ENCODE assay signal across 13 cellular contexts in the genomic region with DNA sequence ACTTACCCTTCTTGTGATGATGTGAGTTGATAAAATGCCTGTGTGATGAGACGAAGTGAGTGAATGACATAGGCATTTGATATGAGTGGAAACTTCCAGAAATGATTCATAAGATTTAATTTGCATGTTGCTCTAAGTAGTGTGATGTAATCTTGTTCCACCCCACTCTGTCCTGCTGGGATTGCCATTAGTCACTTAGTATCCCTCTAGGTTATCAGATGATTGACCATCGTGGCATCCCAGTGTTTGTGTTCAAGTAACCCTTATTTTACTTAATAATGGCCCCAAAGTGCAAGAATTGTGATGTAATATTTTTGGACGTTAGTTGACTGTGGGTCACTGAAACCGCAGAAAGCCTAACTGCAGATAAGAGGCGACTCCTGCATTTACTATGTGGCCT.
DNase-seq lines count a peak whose midpoint lies in the region; ATAC-seq, FAIRE-seq and TF ChIP-seq lines count a peak whose summit lies in the region.
"Had no signal": no experiment of that assay in that cellular context is flagged by ENCODE, and none has a peak within 500 bp of the region (broad histone marks: within the 10 kb centered on the region; RNA-seq: fewer than 3 reads in every experiment).

No MANE protein-coding gene starts in this region.

- no peaks in the 10 kb centered on the region for H3K36me3 ChIP-seq in psoas muscle (ENCODE audit: insufficient read depth in 1 of 2, low read depth in 1 of 2)
- H3K36me3 ChIP-seq in HepG2 (replicated peaks in 1 of 2; ENCODE audit: control insufficient read depth in 1 of 2, insufficient read depth in 2 of 2, low read length in 2 of 2): no peaks in the 10 kb centered on the region

- no peak for TF ChIP-seq RAD21 in HepG2 (CRISPR knock-in tag; IDR thresholded peaks at IDR 0.05)

- no peak for TF ChIP-seq EP300 in HepG2 (IDR thresholded peaks at IDR 0.05; ENCODE audit: low read depth in 2 of 2, low read length in 2 of 2)
- TF ChIP-seq EP300 in HepG2 (CRISPR knock-in tag; IDR thresholded peaks at IDR 0.05; ENCODE audit: borderline replicate concordance): no peak

- ATAC-seq in psoas muscle (peak in 3 of 4 donors; percentile 65 to 89 (median 75)), HepG2 (no peak)

- no peaks in the 10 kb centered on the region for H3K79me2 ChIP-seq in HepG2 (ENCODE audit: insufficient read depth, low read length)

- H4K20me1 ChIP-seq in HepG2 (ENCODE audit: insufficient read depth, low read length): no peaks in the 10 kb centered on the region

- H2AFZ ChIP-seq in HepG2 (ENCODE audit: low read length): no peak overlapping the region

- intact Hi-C loops in psoas muscle (cut with DNase I): no loop called here
- intact Hi-C loops in HepG2 (cut with micrococcal nuclease; ENCODE audit: unreplicated experiment): no loop called here

- H3K27me3 ChIP-seq in psoas muscle (ENCODE audit: insufficient read depth in 3 of 3, low read length in 2 of 3) (no peaks in the 10 kb centered on the region), HepG2 (ENCODE audit: control insufficient read depth in 1 of 2, insufficient read depth in 2 of 2, low read length in 2 of 2) (no peaks in the 10 kb centered on the region)

- H3K9me3 ChIP-seq in psoas muscle (no peaks in the 10 kb centered on the region), HepG2 (ENCODE audit: low read length) (no peaks in the 10 kb centered on the region)

- POLR2A ChIA-PET in HepG2 (lab: Yijun Ruan, JAX): no interaction called here

- H3K27ac ChIP-seq in psoas muscle: no peak overlapping the region
- no peak overlapping the region for H3K27ac ChIP-seq in HepG2 (ENCODE audit: extremely low read length, insufficient read depth, low read length)

- TF ChIP-seq CTCF in fibroblast of mammary gland (conservative IDR thresholded peaks at IDR 0.05; ENCODE audit: control insufficient read depth, insufficient read depth, low read depth, low read length) (no peak), psoas muscle (IDR thresholded peaks at IDR 0.05) (no peak), HepG2 (CRISPR knock-in tag; IDR thresholded peaks at IDR 0.05) (no peak)

- DNase-seq in GM04503 (ENCODE audit: low read depth): peak; percentile 81
- DNase-seq in RPMI7951 (ENCODE audit: low read depth): peak; percentile 87
- peak; percentile 91 for DNase-seq in fibroblast of mammary gland (ENCODE audit: low read depth)
- DNase-seq in psoas muscle: no peak
- DNase-seq in activated T-cell treated with anti-CD3 and anti-CD28 coated beads, Interleukin-2, amount 50 U/mL, for 1 hour: no peak
- DNase-seq in activated CD4-positive, alpha-beta T cell treated with anti-CD3 and anti-CD28 coated beads for 1 hour: no peak
- DNase-seq in NCI-H187 (lab: John Stamatoyannopoulos, UW): no peak
- DNase-seq in HepG2 (ENCODE audit: low spot score): no peak
- DNase-seq: activated B cell treated with CpG ODN at 0.5 μM for 24 hours; activated effector memory CD4-positive, alpha-beta T cell treated with Interleukin-2 at 50 U/mL for 16 hours; effector memory CD4-positive, alpha-beta T cell; stimulated activated naive CD4-positive, alpha-beta T cell treated with Interleukin-2 at 50 U/mL for 16 hours had no signal

- no peak for TF ChIP-seq POLR2A in HepG2 (IDR thresholded peaks at IDR 0.05; ENCODE audit: insufficient read depth in 1 of 2, low read depth in 2 of 2, low read length in 2 of 2)

- H3K9ac ChIP-seq in HepG2 (ENCODE audit: insufficient read depth, low read depth, low read length): no peak overlapping the region

- CTCF ChIA-PET in HepG2 (lab: Yijun Ruan, JAX; ENCODE audit: low intra/inter-chr PET ratio, low total read pairs): no interaction called here

- no peak overlapping the region for H3K4me3 ChIP-seq in fibroblast of mammary gland (ENCODE audit: control insufficient read depth, low read depth, low read length)
- no peak overlapping the region for H3K4me3 ChIP-seq in psoas muscle
- H3K4me3 ChIP-seq in HepG2 (replicated peaks in 1 of 3; ENCODE audit: insufficient read depth in 1 of 3, low read depth in 2 of 3, low read length in 3 of 3): no peak overlapping the region

- 70 to 79% (median 73%) methylated on average over 5 of the region's 5 CpGs for WGBS in psoas muscle, 3 donors
- WGBS in HepG2 (ENCODE audit: low lambda C conversion rate): 3% methylated on average over 5 of the region's 5 CpGs

- no peak overlapping the region for H3K4me2 ChIP-seq in HepG2 (ENCODE audit: low read depth, low read length)

- BruUV-seq in HepG2 (replicated peaks; lab: Mats Ljungman, UMichigan): no TSS peak

- H3K4me1 ChIP-seq in psoas muscle (no peaks in the 10 kb centered on the region), HepG2 (ENCODE audit: insufficient read depth, low read length) (no peaks in the 10 kb centered on the region)

- in situ Hi-C loops in HepG2 (cut with HindIII; ENCODE audit: extremely low pct_ligation_motif_present, low pct_unique_long_range_greater_than_20kb): no loop called here

- no peak for FAIRE-seq in HepG2 (lab: Jason Lieb, UNC)
- FAIRE-seq: H1 had no signal

TF ChIP-seq in HepG2, 621 proteins besides CTCF, POLR2A, EP300 and RAD21:
- no peak for TF ChIP-seq RXRA (CRISPR knock-in tag; IDR thresholded peaks at IDR 0.05)
- TF ChIP-seq, protein P1, sequence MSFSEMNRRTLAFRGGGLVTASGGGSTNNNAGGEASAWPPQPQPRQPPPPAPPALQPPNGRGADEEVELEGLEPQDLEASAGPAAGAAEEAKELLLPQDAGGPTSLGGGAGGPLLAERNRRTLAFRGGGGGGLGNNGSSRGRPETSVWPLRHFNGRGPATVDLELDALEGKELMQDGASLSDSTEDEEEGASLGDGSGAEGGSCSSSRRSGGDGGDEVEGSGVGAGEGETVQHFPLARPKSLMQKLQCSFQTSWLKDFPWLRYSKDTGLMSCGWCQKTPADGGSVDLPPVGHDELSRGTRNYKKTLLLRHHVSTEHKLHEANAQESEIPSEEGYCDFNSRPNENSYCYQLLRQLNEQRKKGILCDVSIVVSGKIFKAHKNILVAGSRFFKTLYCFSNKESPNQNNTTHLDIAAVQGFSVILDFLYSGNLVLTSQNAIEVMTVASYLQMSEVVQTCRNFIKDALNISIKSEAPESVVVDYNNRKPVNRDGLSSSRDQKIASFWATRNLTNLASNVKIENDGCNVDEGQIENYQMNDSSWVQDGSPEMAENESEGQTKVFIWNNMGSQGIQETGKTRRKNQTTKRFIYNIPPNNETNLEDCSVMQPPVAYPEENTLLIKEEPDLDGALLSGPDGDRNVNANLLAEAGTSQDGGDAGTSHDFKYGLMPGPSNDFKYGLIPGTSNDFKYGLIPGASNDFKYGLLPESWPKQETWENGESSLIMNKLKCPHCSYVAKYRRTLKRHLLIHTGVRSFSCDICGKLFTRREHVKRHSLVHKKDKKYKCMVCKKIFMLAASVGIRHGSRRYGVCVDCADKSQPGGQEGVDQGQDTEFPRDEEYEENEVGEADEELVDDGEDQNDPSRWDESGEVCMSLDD (CRISPR knock-in tag; IDR thresholded peaks at IDR 0.05; ENCODE audit: borderline replicate concordance): no peak
- TF ChIP-seq ZNF660 (CRISPR knock-in tag; IDR thresholded peaks at IDR 0.05; ENCODE audit: borderline replicate concordance, low read depth): no peak
- TF ChIP-seq ZNF121 (CRISPR knock-in tag; IDR thresholded peaks at IDR 0.05): no peak
- TF ChIP-seq HNRNPL (IDR thresholded peaks at IDR 0.05; ENCODE audit: low read depth, low read length): no peak
- no peak for TF ChIP-seq ZNF264 (CRISPR knock-in tag; IDR thresholded peaks at IDR 0.05)
- TF ChIP-seq ZNF777 (CRISPR knock-in tag; IDR thresholded peaks at IDR 0.05): no peak
- TF ChIP-seq, protein P2, sequence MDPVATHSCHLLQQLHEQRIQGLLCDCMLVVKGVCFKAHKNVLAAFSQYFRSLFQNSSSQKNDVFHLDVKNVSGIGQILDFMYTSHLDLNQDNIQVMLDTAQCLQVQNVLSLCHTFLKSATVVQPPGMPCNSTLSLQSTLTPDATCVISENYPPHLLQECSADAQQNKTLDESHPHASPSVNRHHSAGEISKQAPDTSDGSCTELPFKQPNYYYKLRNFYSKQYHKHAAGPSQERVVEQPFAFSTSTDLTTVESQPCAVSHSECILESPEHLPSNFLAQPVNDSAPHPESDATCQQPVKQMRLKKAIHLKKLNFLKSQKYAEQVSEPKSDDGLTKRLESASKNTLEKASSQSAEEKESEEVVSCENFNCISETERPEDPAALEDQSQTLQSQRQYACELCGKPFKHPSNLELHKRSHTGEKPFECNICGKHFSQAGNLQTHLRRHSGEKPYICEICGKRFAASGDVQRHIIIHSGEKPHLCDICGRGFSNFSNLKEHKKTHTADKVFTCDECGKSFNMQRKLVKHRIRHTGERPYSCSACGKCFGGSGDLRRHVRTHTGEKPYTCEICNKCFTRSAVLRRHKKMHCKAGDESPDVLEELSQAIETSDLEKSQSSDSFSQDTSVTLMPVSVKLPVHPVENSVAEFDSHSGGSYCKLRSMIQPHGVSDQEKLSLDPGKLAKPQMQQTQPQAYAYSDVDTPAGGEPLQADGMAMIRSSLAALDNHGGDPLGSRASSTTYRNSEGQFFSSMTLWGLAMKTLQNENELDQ (CRISPR knock-in tag; IDR thresholded peaks at IDR 0.05; ENCODE audit: borderline replicate concordance): no peak

Comparison
In these comparisons a context has a peak if more than half of its experiments do, and no peak if none do; other contexts are left out.
1. DNase-seq: peak in GM04503 (single experiment), RPMI7951 (single experiment) and fibroblast of mammary gland (single experiment); none in psoas muscle (0 of 2), activated T-cell treated with anti-CD3 and anti-CD28 coated beads, Interleukin-2, amount 50 U/mL, for 1 hour (single experiment), activated CD4-positive, alpha-beta T cell treated with anti-CD3 and anti-CD28 coated beads for 1 hour (single experiment), NCI-H187 (0 of 2) and HepG2 (single experiment).